In genomic region chr9:80097476-80097875, GRCh38 we compare ENCODE assay signal across 28 cellular contexts.
"Had no signal": no experiment of that assay in that cellular context is flagged by ENCODE, and none has a peak within 500 bp of the region (broad histone marks: within the 10 kb centered on the region; RNA-seq: fewer than 3 reads in every experiment).

No MANE protein-coding gene starts in this region.

- DNase-seq: hippocampal formation; kidney glomerular epithelial cell; left cardiac atrium; left ventricle myocardium superior; lower lobe of right lung; mammary epithelial cell; mesenchymal stem cell; naive B cell; natural killer cell; nephron progenitor cell; occipital lobe; psoas muscle; right lobe of liver; stimulated activated CD4-positive, alpha-beta T cell treated with anti-CD3 and anti-CD28 coated beads, Interleukin-12 subunit alpha, Interleukin-12 subunit beta, amount 100 ng/mL, for 4 hours; stimulated activated CD4-positive, alpha-beta T cell treated with anti-CD3 and anti-CD28 coated beads, Interleukin-15, amount 100 ng/mL, for 24 hours; stimulated activated CD4-positive, alpha-beta T cell treated with anti-CD3 and anti-CD28 coated beads, Interleukin-2, amount 100 ng/mL, for 24 hours; stimulated activated CD4-positive, alpha-beta T cell treated with anti-CD3 and anti-CD28 coated beads, Interleukin-4, amount 100 ng/mL, for 1 hour; stimulated activated naive CD4-positive, alpha-beta T cell treated with Interleukin-2 at 50 U/mL for 16 hours; uterus had no signal

- H3K27ac Mint-ChIP-seq: natural killer cell, nephron progenitor cell, neural progenitor cell, type B pancreatic cell had no signal

- H3K4me3 Mint-ChIP-seq: naive B cell, natural killer cell, nephron progenitor cell, neural progenitor cell, type B pancreatic cell had no signal

- H3K36me3 ChIP-seq: lower lobe of right lung, neural progenitor cell, neutrophil, right atrium auricular region, right lobe of liver, suprapubic skin, tibial nerve, uterus had no signal

- H3K4me1 Mint-ChIP-seq: naive B cell, natural killer cell, nephron progenitor cell, neural progenitor cell had no signal

- H3K27ac ChIP-seq: lower lobe of right lung, neural progenitor cell, neutrophil, parathyroid adenoma, psoas muscle, right atrium auricular region, right lobe of liver, suprapubic skin, tibial nerve, uterus had no signal

- ATAC-seq: left cardiac atrium, left lobe of liver, left ventricle myocardium superior, lower lobe of right lung, natural killer cell, psoas muscle, right lobe of liver had no signal

- H3K27me3 ChIP-seq: neural progenitor cell, neutrophil, right atrium auricular region, right lobe of liver, suprapubic skin, tibial nerve, uterus had no signal

- H3K36me3 Mint-ChIP-seq: naive B cell, natural killer cell, neural progenitor cell had no signal

- H3K27me3 Mint-ChIP-seq: naive B cell had no signal

- H3K9me3 Mint-ChIP-seq: nephron progenitor cell had no signal

- H3K9me3 ChIP-seq: lower lobe of right lung, neutrophil, psoas muscle, right atrium auricular region, right lobe of liver, suprapubic skin, tibial nerve, uterus had no signal

- H3K4me1 ChIP-seq: lower lobe of right lung, neural progenitor cell, parathyroid adenoma, psoas muscle, right atrium auricular region, right lobe of liver, suprapubic skin, tibial nerve, uterus had no signal

- H3K4me3 ChIP-seq: lower lobe of right lung, neural progenitor cell, psoas muscle, right atrium auricular region, right lobe of liver, smooth muscle cell, suprapubic skin, tibial nerve, uterus had no signal
